In genomic region chr13:49340161-49340560, GRCh38 we compare ENCODE assay signal across 17 cellular contexts.
A peak's percentile ranks its signal among the peaks of the same experiment; 100 is the strongest.
DNase-seq lines count a peak whose midpoint lies in the region; ATAC-seq and TF ChIP-seq lines count a peak whose summit lies in the region.
"Had no signal": no experiment of that assay in that cellular context is flagged by ENCODE, and none has a peak within 500 bp of the region (broad histone marks: within the 10 kb centered on the region; RNA-seq: fewer than 3 reads in every experiment).

No MANE protein-coding gene starts in this region.

- no peaks in the 10 kb centered on the region for H3K4me1 ChIP-seq in CD4-positive, CD25-positive, alpha-beta regulatory T cell (ENCODE audit: control insufficient read depth, insufficient read depth, low read length, poor library complexity, severe bottlenecking)
- no peaks in the 10 kb centered on the region for H3K4me1 ChIP-seq in neuronal stem cell (ENCODE audit: control insufficient read depth in 2 of 2, insufficient read depth in 1 of 2, low read depth in 1 of 2, low read length in 2 of 2)
- H3K4me1 ChIP-seq: BE2C had no signal

- H3K27me3 ChIP-seq in CD4-positive, CD25-positive, alpha-beta regulatory T cell (ENCODE audit: control insufficient read depth, insufficient read depth, low read length), result no peaks in the 10 kb centered on the region
- no peaks in the 10 kb centered on the region for H3K27me3 ChIP-seq in neuronal stem cell (ENCODE audit: control insufficient read depth in 3 of 3, insufficient read depth in 3 of 3, low read depth in 1 of 3, low read length in 3 of 3)
- H3K27me3 ChIP-seq: BE2C had no signal

- H4K91ac ChIP-seq in neuronal stem cell (ENCODE audit: low read depth, low read length, poor library complexity), result no peak overlapping the region

- no peak for TF ChIP-seq CTCF in omental fat pad (IDR thresholded peaks at IDR 0.05)

- H3K27me3 Mint-ChIP-seq in CD4-positive, CD25-positive, alpha-beta regulatory T cell, result no peaks in the 10 kb centered on the region

- H3K36me3 Mint-ChIP-seq in CD4-positive, CD25-positive, alpha-beta regulatory T cell, result peaks cover 14% of the 10 kb centered on the region
- H3K36me3 Mint-ChIP-seq: CD8-positive, alpha-beta T cell had no signal

- no peaks in the 10 kb centered on the region for H3K79me1 ChIP-seq in neuronal stem cell (ENCODE audit: low read depth, low read length)

- no CpG with 5 or more reads among the region's 10 CpGs for WGBS in neuronal stem cell (ENCODE audit: extremely low coverage in 2 of 2, insufficient read length in 2 of 2, insufficient replicate concordance in 1 of 2), 2 donors

- H3K4me1 Mint-ChIP-seq in CD4-positive, CD25-positive, alpha-beta regulatory T cell, result peaks cover 0 to 10% (median 5%) of the 10 kb centered on the region in 4 donors
- H3K4me1 Mint-ChIP-seq: CD14-positive monocyte had no signal

- H3K23ac ChIP-seq in neuronal stem cell (ENCODE audit: low read depth, low read length, poor library complexity), result peak overlapping the region; percentile 43

- H2BK12ac ChIP-seq in neuronal stem cell (ENCODE audit: low read length), result no peak overlapping the region

- no peaks in the 10 kb centered on the region for H3K36me3 ChIP-seq in CD4-positive, CD25-positive, alpha-beta regulatory T cell (ENCODE audit: control insufficient read depth, insufficient read depth, low read length)
- H3K36me3 ChIP-seq in neuronal stem cell (replicated peaks in 1 of 2; ENCODE audit: control insufficient read depth in 2 of 2, insufficient read depth in 2 of 2, low read length in 2 of 2), result no peaks in the 10 kb centered on the region
- H3K36me3 ChIP-seq: BE2C had no signal

- no peak overlapping the region for H4K8ac ChIP-seq in neuronal stem cell (ENCODE audit: low read depth, low read length)

- DNase-seq in left ventricle myocardium superior (no peak), cardiac septum (ENCODE audit: low spot score) (no peak), NCI-H510A (lab: John Stamatoyannopoulos, UW) (peak; percentile 8), neuronal stem cell (ENCODE audit: low spot score) (no peak), NCI-H146 treated with DMSO at 0.1 percent for 48 hours (lab: John Stamatoyannopoulos, UW; ENCODE audit: unreplicated experiment) (no peak), DMS53 treated with DMSO at 0.1 percent for 48 hours (lab: John Stamatoyannopoulos, UW; ENCODE audit: unreplicated experiment) (no peak), omental fat pad (ENCODE audit: low spot score) (no peak)
- no peak for DNase-seq in CD4-positive, CD25-positive, alpha-beta regulatory T cell
- DNase-seq: ACHN; BE2C; Calu3; CD8-positive, alpha-beta T cell; DND-41; EL; HCEC 1CT had no signal

- H3K27ac Mint-ChIP-seq in CD4-positive, CD25-positive, alpha-beta regulatory T cell, result peak overlapping the region in 2 of 3 donors; percentile 48 to 69
- H3K27ac Mint-ChIP-seq: CD14-positive monocyte; CD8-positive, alpha-beta T cell had no signal

- no peak overlapping the region for H3K9ac ChIP-seq in neuronal stem cell (ENCODE audit: low read depth, low read length, poor library complexity)

- H3K27ac ChIP-seq in CD4-positive, CD25-positive, alpha-beta regulatory T cell (ENCODE audit: insufficient read depth, low read length, poor library complexity, severe bottlenecking), result no peak overlapping the region
- no peak overlapping the region for H3K27ac ChIP-seq in neuronal stem cell (replicated peaks; ENCODE audit: low read length)

- intact Hi-C loops in left ventricle myocardium superior (cut with micrococcal nuclease), result no loop called here
- intact Hi-C loops in cardiac septum (cut with DNase I), result no loop called here

- no peak overlapping the region for H3K4me3 Mint-ChIP-seq in CD4-positive, CD25-positive, alpha-beta regulatory T cell
- H3K4me3 Mint-ChIP-seq: CD14-positive monocyte; CD8-positive, alpha-beta T cell had no signal

- H2BK15ac ChIP-seq in neuronal stem cell (ENCODE audit: low read length), result no peak overlapping the region

- H2AK5ac ChIP-seq in neuronal stem cell (ENCODE audit: low read depth, low read length), result no peak overlapping the region

- no peak overlapping the region for H3K4me2 ChIP-seq in neuronal stem cell (ENCODE audit: insufficient read depth, low read length, poor library complexity, severe bottlenecking)

- no peaks in the 10 kb centered on the region for H3K9me3 Mint-ChIP-seq in CD4-positive, CD25-positive, alpha-beta regulatory T cell
- H3K9me3 Mint-ChIP-seq: CD8-positive, alpha-beta T cell had no signal

- no peaks in the 10 kb centered on the region for H3K9me3 ChIP-seq in CD4-positive, CD25-positive, alpha-beta regulatory T cell (ENCODE audit: control insufficient read depth in 2 of 2, low read length in 2 of 2)
- H3K9me3 ChIP-seq in neuronal stem cell (replicated peaks in 1 of 2; ENCODE audit: control insufficient read depth in 2 of 2, insufficient read depth in 1 of 2, low read depth in 1 of 2, low read length in 2 of 2), result no peaks in the 10 kb centered on the region
- H3K9me3 ChIP-seq: BE2C had no signal

- peak overlapping the region; percentile 17 for H3K18ac ChIP-seq in neuronal stem cell (ENCODE audit: low read length)

- peak; percentile 71 for ATAC-seq in left ventricle myocardium superior
- no peak for ATAC-seq in CD4-positive, CD25-positive, alpha-beta regulatory T cell (ENCODE audit: low read depth in 2 of 2)
- no peak for ATAC-seq in omental fat pad (ENCODE audit: low FRiP score)
- ATAC-seq: CD8-positive, alpha-beta T cell; GM12878 had no signal

- no peak overlapping the region for H2BK5ac ChIP-seq in neuronal stem cell (ENCODE audit: low read length)

- no peak overlapping the region for H3K4me3 ChIP-seq in CD4-positive, CD25-positive, alpha-beta regulatory T cell (ENCODE audit: low read depth, low read length)
- no peak overlapping the region for H3K4me3 ChIP-seq in neuronal stem cell (ENCODE audit: low read length in 2 of 2)
- H3K4me3 ChIP-seq: GM12878 had no signal

- no peak overlapping the region for H2AFZ ChIP-seq in neuronal stem cell (ENCODE audit: low read length)

- H3K14ac ChIP-seq in neuronal stem cell (ENCODE audit: low read length), result no peak overlapping the region

- H3K4ac ChIP-seq in neuronal stem cell (ENCODE audit: low read length), result no peak overlapping the region

- no peak overlapping the region for H2BK120ac ChIP-seq in neuronal stem cell (ENCODE audit: low read depth, low read length)
